8 cellular contexts compared by ENCODE assay signal in genomic region chr11:111602865-111603632, GRCh38.
A peak's percentile ranks its signal among the peaks of the same experiment; 100 is the strongest.
DNase-seq lines count a peak whose midpoint lies in the region; ATAC-seq and TF ChIP-seq lines count a peak whose summit lies in the region.

No MANE protein-coding gene starts in this region.

- no peaks in the 10 kb centered on the region for H3K4me1 ChIP-seq in HEK293 (ENCODE audit: control insufficient read depth, insufficient read depth, low read length)
- no peaks in the 10 kb centered on the region for H3K4me1 ChIP-seq in NT2/D1 (ENCODE audit: insufficient read depth, insufficient read length)

- H3K36me3 ChIP-seq in HEK293 (ENCODE audit: control insufficient read depth in 2 of 2, insufficient read depth in 1 of 2, low read length in 2 of 2) (no peaks in the 10 kb centered on the region), NT2/D1 (ENCODE audit: insufficient read depth, insufficient read length, low read length) (no peaks in the 10 kb centered on the region), brain microvascular endothelial cell (replicated peaks) (no peaks in the 10 kb centered on the region)

- H3K9me3 ChIP-seq in HEK293 (ENCODE audit: control insufficient read depth, insufficient read depth, low read depth, low read length) (no peaks in the 10 kb centered on the region), NT2/D1 (ENCODE audit: insufficient read depth, low read length) (no peaks in the 10 kb centered on the region)

- H3K4me3 ChIP-seq in HEK293 (ENCODE audit: low read depth, low read length) (peak overlapping the region; percentile 66), NT2/D1 (ENCODE audit: insufficient read length, low read depth) (peak overlapping the region; percentile 84), brain microvascular endothelial cell (ENCODE audit: low read depth, low read length) (peak overlapping the region; percentile 86), iPS-11a (ENCODE audit: low read depth, low read length) (peak overlapping the region; percentile 74)

- CTCF ChIA-PET in HEK293 (lab: Yijun Ruan, JAX) = interaction anchor here (0.7 to 2.5 kb wide), 4 partner anchors 39 to 175 kb away, joined by 3 to 31 read pairs (median 8); partner anchors contain the start of gene PPP2R1B

- peak overlapping the region; percentile 90 for H3K9ac ChIP-seq in NT2/D1 (ENCODE audit: insufficient read length, low read depth)

- in situ Hi-C loops in brain microvascular endothelial cell (cut with HindIII; ENCODE audit: low pct_ligation_motif_present, low sequenced_read_pairs) = no loop called here

- POLR2A ChIA-PET in HEK293 (lab: Yijun Ruan, JAX) = no interaction called here

- TF ChIP-seq CTCF in HEK293 (tag by site-specific recombination; IDR thresholded peaks at IDR 0.05) (no peak), brain microvascular endothelial cell (IDR thresholded peaks at IDR 0.05; ENCODE audit: low read depth, low read length, missing control alignments) (no peak)

- peak overlapping the region; percentile 81; the same call in 1 of the 2 replicates for H3K27ac ChIP-seq in HEK293 (ENCODE audit: extremely low read depth, low read depth, low read length)
- peak overlapping the region; percentile 93 for H3K27ac ChIP-seq in brain microvascular endothelial cell

- H3K27me3 ChIP-seq in NT2/D1 (ENCODE audit: insufficient read depth, insufficient read length) = peaks cover 11% of the 10 kb centered on the region
- no peaks in the 10 kb centered on the region for H3K27me3 ChIP-seq in brain microvascular endothelial cell (replicated peaks)

- peak; percentile 9 for DNase-seq in DMS53 treated with DMSO at 0.1 percent for 48 hours (lab: John Stamatoyannopoulos, UW; ENCODE audit: unreplicated experiment)
- peak; percentile 8 for DNase-seq in NT2/D1 (ENCODE audit: low read depth, low spot score)
- DNase-seq in brain microvascular endothelial cell = peak; percentile 33
- DNase-seq in retina = peak; percentile 47
- no peak for DNase-seq in OCI-M2 (lab: John Stamatoyannopoulos, UW; ENCODE audit: unreplicated experiment)

- ATAC-seq in HG02678 (IDR thresholded peaks at IDR 0.05; ENCODE audit: unreplicated experiment) = no peak

TF ChIP-seq in HEK293, 187 proteins besides CTCF, POLR2A, EP300 and RAD21 (continues in another document):
- peak; percentile 34; the same call in 1 of the 2 replicates for TF ChIP-seq ZBTB44 (tag by site-specific recombination; IDR thresholded peaks at IDR 0.05)
- TF ChIP-seq ZNF510 (tag by site-specific recombination; IDR thresholded peaks at IDR 0.05; ENCODE audit: insufficient replicate concordance) = no peak
- TF ChIP-seq ZNF10 (tag by site-specific recombination; IDR thresholded peaks at IDR 0.05) = peak; percentile 74
- no peak for TF ChIP-seq TCF7L2 (IDR thresholded peaks at IDR 0.05; ENCODE audit: borderline replicate concordance, low read depth, low read length)
- peak; percentile 20; the same call in 1 of the 2 replicates for TF ChIP-seq ZNF341 (tag by site-specific recombination; IDR thresholded peaks at IDR 0.05; ENCODE audit: low read depth)
- no peak for TF ChIP-seq ZNF433 (tag by site-specific recombination; IDR thresholded peaks at IDR 0.05; ENCODE audit: low read depth)
- TF ChIP-seq ZBTB20 (tag by site-specific recombination; IDR thresholded peaks at IDR 0.05) = peak; percentile 75; the same call in 1 of the 2 replicates
- no peak for TF ChIP-seq ZNF521 (tag by site-specific recombination; IDR thresholded peaks at IDR 0.05)
- no peak for TF ChIP-seq ZNF624 (tag by site-specific recombination; IDR thresholded peaks at IDR 0.05)
- peak; percentile 93 for TF ChIP-seq ZBTB11 (tag by site-specific recombination; conservative IDR thresholded peaks at IDR 0.05; ENCODE audit: low read depth)
- TF ChIP-seq ZNF311 (tag by site-specific recombination; IDR thresholded peaks at IDR 0.05; ENCODE audit: borderline replicate concordance) = no peak
- TF ChIP-seq PATZ1 (tag by site-specific recombination; IDR thresholded peaks at IDR 0.05) = peak; percentile 31
- TF ChIP-seq ZNF560 (tag by site-specific recombination; IDR thresholded peaks at IDR 0.05; ENCODE audit: borderline replicate concordance) = no peak
- TF ChIP-seq ZBTB49 (tag by site-specific recombination; IDR thresholded peaks at IDR 0.05; ENCODE audit: low read depth) = no peak
- no peak for TF ChIP-seq ZNF214 (tag by site-specific recombination; IDR thresholded peaks at IDR 0.05; ENCODE audit: borderline replicate concordance)
- TF ChIP-seq ZNF121 (tag by site-specific recombination; IDR thresholded peaks at IDR 0.05) = no peak
- no peak for TF ChIP-seq KLF16 (tag by site-specific recombination; IDR thresholded peaks at IDR 0.05)
